18 cellular contexts compared by ENCODE assay signal in the genomic region with DNA sequence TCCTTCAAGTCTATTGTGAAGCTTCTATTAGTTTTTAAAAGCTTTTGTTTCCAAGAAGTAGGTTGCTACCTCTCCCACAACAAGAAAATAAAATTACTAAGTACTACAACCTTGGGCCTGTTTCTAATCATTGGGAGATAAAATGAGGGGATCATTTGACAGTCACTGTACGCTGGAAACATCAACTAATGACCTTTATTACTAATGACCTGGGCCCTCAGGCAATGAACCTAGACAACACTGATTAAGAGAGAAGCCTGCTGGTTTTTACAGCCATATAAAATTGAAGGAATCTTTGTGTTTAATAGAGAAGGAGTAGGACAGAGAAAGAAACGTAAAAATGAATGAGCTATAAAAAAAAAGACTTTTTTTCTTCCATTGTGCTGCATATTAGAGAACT.
DNase-seq lines count a peak whose midpoint lies in the region; FAIRE-seq and TF ChIP-seq lines count a peak whose summit lies in the region.
"Had no signal": no experiment of that assay in that cellular context is flagged by ENCODE, and none has a peak within 500 bp of the region (broad histone marks: within the 10 kb centered on the region; RNA-seq: fewer than 3 reads in every experiment).

No MANE protein-coding gene starts in this region.

- no peaks in the 10 kb centered on the region for H3F3A ChIP-seq in smooth muscle cell (ENCODE audit: low read depth)

- no peaks in the 10 kb centered on the region; the same call in 1 of the 2 replicates for H3K27me3 Mint-ChIP-seq in H9 (ENCODE audit: low read depth)

- FAIRE-seq in H1 (lab: Jason Lieb, UNC), result no peak
- FAIRE-seq: A549, D721Med, GM12892 had no signal

- DNase-seq in H9 (no peak), H1 (ENCODE audit: low read depth in 1 of 2, low spot score in 2 of 2) (no peak), left kidney (ENCODE audit: low read depth, low spot score) (peak; percentile 26), smooth muscle cell (lab: John Stamatoyannopoulos, UW; ENCODE audit: unreplicated experiment) (no peak), NCI-H1436 treated with DMSO at 0.1 percent for 48 hours (lab: John Stamatoyannopoulos, UW) (no peak), globus pallidus (ENCODE audit: low spot score) (no peak), NCI-H1105 treated with DMSO at 0.1 percent for 48 hours (lab: John Stamatoyannopoulos, UW) (no peak)
- DNase-seq: CD8-positive, alpha-beta T cell; COR-L47; DMS153; DND-41; GDM1; IMR-90 had no signal

- no peak overlapping the region for H3K4me3 Mint-ChIP-seq in H9
- H3K4me3 Mint-ChIP-seq: CD14-positive monocyte; CD8-positive, alpha-beta T cell had no signal

- peaks cover 24 to 34% of the 10 kb centered on the region in 2 experiments for H3K4me1 Mint-ChIP-seq in H9
- H3K4me1 Mint-ChIP-seq: CD14-positive monocyte had no signal

- H2AFZ ChIP-seq in H9 (ENCODE audit: low read length) (no peak overlapping the region), H1 (ENCODE audit: low read length) (0 out of 2 replicates have a peak overlapping the region, but pooled peaks have one; percentile 4), smooth muscle cell (ENCODE audit: low read depth) (peak overlapping the region; percentile 35)

- H4K8ac ChIP-seq in H9 (replicated peaks; ENCODE audit: insufficient read length, low read depth, low read length) (no peak overlapping the region), H1 (ENCODE audit: extremely low read depth, insufficient read depth, low read length) (no peak overlapping the region)

- H3K23ac ChIP-seq in H9 (ENCODE audit: insufficient read length, low read depth, low read length) (no peak overlapping the region), H1 (ENCODE audit: insufficient read length) (no peak overlapping the region)

- H2BK15ac ChIP-seq in H9 (ENCODE audit: low read depth, low read length) (no peak overlapping the region), H1 (ENCODE audit: low read length) (no peak overlapping the region)

- peak overlapping the region in 1 of 3 experiments; percentile 71; a peak in 1 of 7 replicates for H3K27ac Mint-ChIP-seq in H9
- H3K27ac Mint-ChIP-seq: CD14-positive monocyte; CD8-positive, alpha-beta T cell had no signal

- H3K9me3 ChIP-seq in H9 (ENCODE audit: control insufficient read depth, low read depth, low read length) (peaks cover 6% of the 10 kb centered on the region), H1 (ENCODE audit: insufficient read depth in 2 of 2, low read depth in 1 of 2, low read length in 1 of 2) (peaks cover 23% of the 10 kb centered on the region in 2 experiments), smooth muscle cell (replicated peaks; ENCODE audit: low read depth) (no peaks in the 10 kb centered on the region)
- H3K9me3 ChIP-seq: A549 had no signal

- H3K9ac ChIP-seq in H9 (ENCODE audit: extremely low read depth, insufficient read length, low read length), result no peak overlapping the region
- no peak overlapping the region for H3K9ac ChIP-seq in H1 (replicated peaks in 1 of 4; ENCODE audit: extremely low read depth in 1 of 4, low read depth in 3 of 4, low read length in 3 of 4)
- H3K9ac ChIP-seq in smooth muscle cell (ENCODE audit: low read depth), result no peak overlapping the region

- H4K5ac ChIP-seq in H9 (ENCODE audit: insufficient read length, low read depth, low read length) (no peak overlapping the region), H1 (ENCODE audit: insufficient read length, low read depth, low read length) (no peak overlapping the region)

- H2AK5ac ChIP-seq in H9 (ENCODE audit: insufficient read length, low read length), result no peak overlapping the region
- no peak overlapping the region for H2AK5ac ChIP-seq in H1 (ENCODE audit: low read depth, low read length)

- TF ChIP-seq EP300 in H1 (IDR thresholded peaks at IDR 0.05; ENCODE audit: borderline replicate concordance in 1 of 2, low read depth in 2 of 2, low read length in 2 of 2), result no peak

- H3K4me2 ChIP-seq in H9 (ENCODE audit: insufficient read depth, insufficient read length, low read length) (no peak overlapping the region), H1 (ENCODE audit: insufficient read depth in 1 of 2, low read depth in 2 of 2, low read length in 2 of 2) (no peak overlapping the region), smooth muscle cell (no peak overlapping the region)
- H3K4me2 ChIP-seq: A549 had no signal

- H3K79me1 ChIP-seq in H9 (ENCODE audit: insufficient read depth, low read depth, low read length, poor library complexity, severe bottlenecking), result no peaks in the 10 kb centered on the region
- no peaks in the 10 kb centered on the region for H3K79me1 ChIP-seq in H1 (ENCODE audit: low read depth, low read length)

- H3K14ac ChIP-seq in H9 (ENCODE audit: insufficient read depth, low read length) (no peak overlapping the region), H1 (ENCODE audit: insufficient read length) (no peak overlapping the region)

- no peak overlapping the region for H3T11ph ChIP-seq in H9 (ENCODE audit: low read length)

- no peak for TF ChIP-seq CTCF in H9 (conservative IDR thresholded peaks at IDR 0.05)
- no peak for TF ChIP-seq CTCF in H1 (IDR thresholded peaks at IDR 0.05; ENCODE audit: control extremely low read depth in 1 of 3, insufficient read depth in 1 of 3, low read depth in 1 of 3, low read length in 3 of 3)
- no peak for TF ChIP-seq CTCF in smooth muscle cell (IDR thresholded peaks at IDR 0.05; ENCODE audit: borderline replicate concordance, insufficient read depth, poor library complexity, severe bottlenecking)

- H3K27ac ChIP-seq in H9 (ENCODE audit: insufficient read length, low read depth, low read length), result peak overlapping the region; percentile 7
- no peak overlapping the region for H3K27ac ChIP-seq in H1 (ENCODE audit: low read depth, low read length)
- no peak overlapping the region for H3K27ac ChIP-seq in smooth muscle cell (ENCODE audit: low read depth)
- H3K27ac ChIP-seq: A549, HL-60 had no signal

- no peak for TF ChIP-seq RAD21 in H1 (IDR thresholded peaks at IDR 0.05 in 1 of 2, conservative IDR thresholded peaks at IDR 0.05 in 1 of 2; ENCODE audit: low read depth in 2 of 2, low read length in 2 of 2)

- H3K36me3 ChIP-seq in H1 (ENCODE audit: control insufficient read depth in 2 of 4, insufficient read depth in 4 of 4, low read length in 3 of 4) (peaks cover 0 to 24% (median 4%) of the 10 kb centered on the region in 4 experiments; a peak in 3 of 8 replicates), smooth muscle cell (ENCODE audit: low read depth) (no peaks in the 10 kb centered on the region)

- H4K91ac ChIP-seq in H9 (ENCODE audit: insufficient read length, low read depth, low read length), result no peak overlapping the region
- H4K91ac ChIP-seq in H1 (replicated peaks; ENCODE audit: insufficient read length, low read length), result no peak overlapping the region

- H2BK20ac ChIP-seq in H9 (ENCODE audit: low read depth, low read length, poor library complexity, severe bottlenecking) (no peak overlapping the region), H1 (ENCODE audit: low read length) (no peak overlapping the region)

- H3K27me3 ChIP-seq in H9 (ENCODE audit: insufficient read depth, low read length) (no peaks in the 10 kb centered on the region), H1 (replicated peaks in 1 of 4; ENCODE audit: control insufficient read depth in 3 of 4, extremely low read depth in 1 of 4, insufficient read depth in 3 of 4, low read length in 3 of 4) (no peaks in the 10 kb centered on the region), smooth muscle cell (ENCODE audit: low read depth) (no peaks in the 10 kb centered on the region)

- H2BK12ac ChIP-seq in H9 (ENCODE audit: insufficient read length, low read depth, low read length), result no peak overlapping the region
- H2BK12ac ChIP-seq in H1 (ENCODE audit: low read depth, low read length), result no peak overlapping the region

- no peaks in the 10 kb centered on the region for H3K79me2 ChIP-seq in H9 (ENCODE audit: insufficient read depth, low read length)
- H3K79me2 ChIP-seq in H1 (ENCODE audit: control insufficient read depth in 1 of 2, insufficient read depth in 2 of 2, low read length in 2 of 2), result no peaks in the 10 kb centered on the region
- H3K79me2 ChIP-seq in smooth muscle cell (ENCODE audit: low read depth), result no peaks in the 10 kb centered on the region

- H4K20me1 ChIP-seq in H9 (ENCODE audit: control insufficient read depth, insufficient read depth, insufficient read length) (no peaks in the 10 kb centered on the region), H1 (replicated peaks in 1 of 2; ENCODE audit: control insufficient read depth in 1 of 2, insufficient read depth in 2 of 2, low read length in 2 of 2) (no peaks in the 10 kb centered on the region), smooth muscle cell (ENCODE audit: low read depth) (no peaks in the 10 kb centered on the region)

- H3K4me1 ChIP-seq in H9 (ENCODE audit: insufficient read depth, low read length) (no peaks in the 10 kb centered on the region), H1 (replicated peaks in 1 of 4; ENCODE audit: control insufficient read depth in 3 of 4, insufficient read depth in 4 of 4, low read length in 3 of 4) (peaks cover 0 to 11% (median 2%) of the 10 kb centered on the region in 4 experiments; a peak in 1 of 7 replicates), smooth muscle cell (ENCODE audit: low read depth) (no peaks in the 10 kb centered on the region)
- H3K4me1 ChIP-seq: A549 had no signal

- H3K18ac ChIP-seq in H9 (ENCODE audit: insufficient read length, low read depth, low read length), result no peak overlapping the region
- no peak overlapping the region for H3K18ac ChIP-seq in H1 (ENCODE audit: extremely low read depth, low read length)

- WGBS in H9 (ENCODE audit: extremely low coverage, insufficient read length, low lambda C conversion rate), result no CpG with 5 or more reads among the region's 2 CpGs
- WGBS in H1 (ENCODE audit: extremely low coverage in 1 of 2, insufficient coverage in 1 of 2, insufficient read length in 1 of 2, insufficient replicate concordance in 2 of 2, low coverage in 1 of 2, low lambda C conversion rate in 2 of 2, missing lambda C conversion rate in 1 of 2), 2 experiments, result 98% methylated on average over 2 of the region's 2 CpGs; no CpG with 5 or more reads in 1 of the 2 experiments
- 25% methylated on average over 2 of the region's 2 CpGs for WGBS in smooth muscle cell (ENCODE audit: low lambda C conversion rate)

- no peak overlapping the region for H3K4me3 ChIP-seq in H1 (ENCODE audit: extremely low read depth in 1 of 4, insufficient read depth in 2 of 4, low read depth in 3 of 4, low read length in 4 of 4)
- no peak overlapping the region for H3K4me3 ChIP-seq in smooth muscle cell
- H3K4me3 ChIP-seq: A549 had no signal

- H3K36me3 Mint-ChIP-seq in H9 (ENCODE audit: insufficient read depth in 1 of 3, low read depth in 3 of 3), result peaks cover 28 to 57% (median 45%) of the 10 kb centered on the region in 3 experiments
- H3K36me3 Mint-ChIP-seq: CD14-positive monocyte; CD8-positive, alpha-beta T cell had no signal

- H2BK5ac ChIP-seq in H9 (ENCODE audit: insufficient read length, low read length) (no peak overlapping the region), H1 (ENCODE audit: low read depth, low read length) (0 out of 2 replicates have a peak overlapping the region, but pooled peaks have one; percentile 79)

- no peaks in the 10 kb centered on the region for H3K23me2 ChIP-seq in H9 (ENCODE audit: insufficient read length, low read depth, low read length, poor library complexity, severe bottlenecking)
- H3K23me2 ChIP-seq in H1 (ENCODE audit: low read depth, low read length), result no peaks in the 10 kb centered on the region

- POLR2A ChIA-PET in H1 (lab: Charles Lee; ENCODE audit: partially characterized antibody), result interaction anchor here (0.9 kb wide), 1 partner anchor 11 kb away, joined by 4 read pairs; no protein-coding TSS in a partner anchor

- TF ChIP-seq POLR2A in H1 (IDR thresholded peaks at IDR 0.05; ENCODE audit: control extremely low read depth in 1 of 2, low read depth in 2 of 2, low read length in 2 of 2), result no peak

- no peak overlapping the region for H2BK120ac ChIP-seq in H9 (ENCODE audit: low read depth, low read length, poor library complexity, severe bottlenecking)
- H2BK120ac ChIP-seq in H1 (replicated peaks; ENCODE audit: low read depth, low read length), result no peak overlapping the region

- CTCF ChIA-PET in H1 (lab: Charles Lee; ENCODE audit: partially characterized antibody), result interaction anchor here (0.5 to 1.5 kb wide), 2 partner anchors 11 to 863 kb away, joined by 4 read pairs; no protein-coding TSS in a partner anchor

- H3K56ac ChIP-seq in H9 (ENCODE audit: insufficient read length, low read depth, low read length) (no peak overlapping the region), H1 (replicated peaks; ENCODE audit: insufficient read length, low read depth, low read length) (no peak overlapping the region)

- no peak overlapping the region for H3K4ac ChIP-seq in H9 (ENCODE audit: low read depth, low read length)
- H3K4ac ChIP-seq in H1 (replicated peaks; ENCODE audit: insufficient read length, low read depth, low read length), result no peak overlapping the region

- peaks cover 39 to 49% of the 10 kb centered on the region in 2 experiments for H3K9me3 Mint-ChIP-seq in H9
